Comparison of ENCODE assay signal across 8 cellular contexts in genomic region chr17:63434951-63435571, GRCh38. TPM values are rescaled to one million over a fixed set of nuclear protein-coding genes. Genes with fewer than 3 reads are reported as not detected.
A peak's percentile ranks its signal among the peaks of the same experiment; 100 is the strongest.
DNase-seq lines count a peak whose midpoint lies in the region; ATAC-seq and TF ChIP-seq lines count a peak whose summit lies in the region.

No MANE protein-coding gene starts in this region.

- H3K27ac ChIP-seq in foreskin keratinocyte (no peak overlapping the region), psoas muscle (no peak overlapping the region)

- no peak for TF ChIP-seq CTCF in activated CD8-positive, alpha-beta T cell treated with anti-CD3 and anti-CD28 coated beads for 36 hours (IDR thresholded peaks at IDR 0.05)
- TF ChIP-seq CTCF in foreskin keratinocyte (conservative IDR thresholded peaks at IDR 0.05) (peak; percentile 39), psoas muscle (IDR thresholded peaks at IDR 0.05) (no peak)

- H3K27me3 ChIP-seq in foreskin keratinocyte (no peaks in the 10 kb centered on the region), psoas muscle (ENCODE audit: insufficient read depth in 3 of 3, low read length in 2 of 3) (peaks cover 0 to 8% (median 0%) of the 10 kb centered on the region in 3 donors)

- H3K4me1 ChIP-seq in foreskin keratinocyte = peaks cover 5% of the 10 kb centered on the region
- peaks cover 11% of the 10 kb centered on the region for H3K4me1 ChIP-seq in psoas muscle

- H3K27ac Mint-ChIP-seq in activated CD8-positive, alpha-beta T cell treated with anti-CD3 and anti-CD28 coated beads for 36 hours = peak overlapping the region; percentile 80

- peak; percentile 71 for ATAC-seq in activated CD8-positive, alpha-beta T cell treated with anti-CD3 and anti-CD28 coated beads for 36 hours
- peak; percentile 65 for ATAC-seq in foreskin keratinocyte
- peak; percentile 34 to 62 (median 48) for ATAC-seq in psoas muscle
- no peak for ATAC-seq in HG03378 (IDR thresholded peaks at IDR 0.05; ENCODE audit: unreplicated experiment)
- ATAC-seq in HG03442 (IDR thresholded peaks at IDR 0.05; ENCODE audit: unreplicated experiment) = no peak

- H3K9me3 Mint-ChIP-seq in activated CD8-positive, alpha-beta T cell treated with anti-CD3 and anti-CD28 coated beads for 36 hours = no peaks in the 10 kb centered on the region

- no peaks in the 10 kb centered on the region for H3K36me3 Mint-ChIP-seq in activated CD8-positive, alpha-beta T cell treated with anti-CD3 and anti-CD28 coated beads for 36 hours (ENCODE audit: low read depth)

- in situ Hi-C loops in KBM-7 (cut with MboI; ENCODE audit: low pct_unique_long_range_greater_than_20kb, low sequenced_read_pairs) = loop anchor here (25.0 kb wide), 1 partner anchor 177 kb away; the partner anchor contains the start of genes MAP3K3 and TACO1

- 58 to 67% (median 59%) methylated on average over 22 to 25 of the region's 25 CpGs for WGBS in psoas muscle, 3 donors

- CTCF ChIA-PET in activated CD8-positive, alpha-beta T cell treated with anti-CD3 and anti-CD28 coated beads for 36 hours (lab: Charles Lee) = interaction anchor here (0.8 to 4.4 kb wide), 15 partner anchors 9 to 275 kb away, joined by 3 to 40 read pairs (median 4); no protein-coding TSS in a partner anchor

- POLR2A ChIA-PET in activated CD8-positive, alpha-beta T cell treated with anti-CD3 and anti-CD28 coated beads for 36 hours (lab: Charles Lee) = interaction anchor here (0.6 to 2.5 kb wide), 8 partner anchors 8 to 187 kb away, joined by 3 to 11 read pairs (median 4); partner anchors contain the start of genes DCAF7 and MAP3K3

- intact Hi-C loops in activated CD8-positive, alpha-beta T cell treated with anti-CD3 and anti-CD28 coated beads for 36 hours (cut with micrococcal nuclease) = no loop called here
- intact Hi-C loops in psoas muscle (cut with DNase I) = no loop called here

- no peaks in the 10 kb centered on the region for H3K9me3 ChIP-seq in psoas muscle

- DNase-seq in Ammon's horn (ENCODE audit: low spot score) (peak; percentile 79), KBM-7 (peak; percentile 57), foreskin keratinocyte (peak; percentile 28 to 64), psoas muscle (peak; percentile 70 to 76)
- DNase-seq in activated CD8-positive, alpha-beta T cell treated with anti-CD3 and anti-CD28 coated beads for 36 hours = peak; percentile 58
- DNase-seq in stimulated activated CD8-positive, alpha-beta memory T cell treated with anti-CD3 and anti-CD28 coated beads, Interleukin-4, amount 100 ng/mL, for 48 hours = no peak

- no peak overlapping the region for H3K4me3 ChIP-seq in psoas muscle

- H3K4me1 Mint-ChIP-seq in activated CD8-positive, alpha-beta T cell treated with anti-CD3 and anti-CD28 coated beads for 36 hours (ENCODE audit: low read depth) = peaks cover 32% of the 10 kb centered on the region

- no peaks in the 10 kb centered on the region for H3K27me3 Mint-ChIP-seq in activated CD8-positive, alpha-beta T cell treated with anti-CD3 and anti-CD28 coated beads for 36 hours

- no peaks in the 10 kb centered on the region for H3K36me3 ChIP-seq in psoas muscle (ENCODE audit: insufficient read depth in 1 of 2, low read depth in 1 of 2)

- H3K4me3 Mint-ChIP-seq in activated CD8-positive, alpha-beta T cell treated with anti-CD3 and anti-CD28 coated beads for 36 hours = peak overlapping the region; percentile 35

RNA-seq across cellular contexts. Expression of gene CYB561, which starts 11.0 kb away (rescaled TPM):
- 1 to 10 TPM; 1.5 to 2.2 TPM for total RNA-seq in activated CD8-positive, alpha-beta T cell treated with anti-CD3 and anti-CD28 coated beads for 36 hours
- 20.0 and 23.9 TPM in 2 replicates for total RNA-seq in foreskin keratinocyte
- 18.3 and 19.3 TPM in 2 replicates for polyA plus RNA-seq in foreskin keratinocyte
- total RNA-seq in psoas muscle = 1 to 10 TPM; 1.5 to 4.2 (median 2.5) TPM
- polyA plus RNA-seq in psoas muscle = 1 to 10 TPM; 1.7 to 3.9 (median 2.9) TPM

RNA-seq across cellular contexts. Expression of gene ACE, which starts 41.8 kb away (rescaled TPM):
- total RNA-seq in activated CD8-positive, alpha-beta T cell treated with anti-CD3 and anti-CD28 coated beads for 36 hours = under 1 TPM; 0.36 to 0.51 TPM
- 0.14 and 0.17 TPM in 2 replicates for total RNA-seq in foreskin keratinocyte
- polyA plus RNA-seq in foreskin keratinocyte = 0.04 and 0.11 TPM in 2 replicates
- 10 to 100 TPM in 1 of 4 donors, 1 to 10 TPM in 3; 2.0 to 12.5 (median 4.5) TPM for total RNA-seq in psoas muscle
- polyA plus RNA-seq in psoas muscle = 1 to 10 TPM in 2 of 3 donors, under 1 TPM in 1; 0.82 to 1.9 (median 1.8) TPM

Comparison
In these comparisons a context has a peak if more than half of its experiments do, and no peak if none do; other contexts are left out.
1. ATAC-seq: peak in activated CD8-positive, alpha-beta T cell treated with anti-CD3 and anti-CD28 coated beads for 36 hours (single experiment), foreskin keratinocyte (single experiment) and psoas muscle (4 of 4); none in HG03378 (single experiment) and HG03442 (single experiment).